ENCODE assay signal across 1 cellular context in genomic region chr4:140690093-140690492, GRCh38.
TF ChIP-seq lines count a peak whose summit lies in the region.

No MANE protein-coding gene starts in this region.

TF ChIP-seq in WTC11, 78 proteins besides CTCF, POLR2A, EP300 and RAD21 (continued from another document):
- TF ChIP-seq ZNF532 (CRISPR knock-in tag; IDR thresholded peaks at IDR 0.05; ENCODE audit: borderline replicate concordance), result no peak
TF ChIP-seq in WTC11: peak in this region for 0.
